8 cellular contexts compared by ENCODE assay signal in the genomic region with DNA sequence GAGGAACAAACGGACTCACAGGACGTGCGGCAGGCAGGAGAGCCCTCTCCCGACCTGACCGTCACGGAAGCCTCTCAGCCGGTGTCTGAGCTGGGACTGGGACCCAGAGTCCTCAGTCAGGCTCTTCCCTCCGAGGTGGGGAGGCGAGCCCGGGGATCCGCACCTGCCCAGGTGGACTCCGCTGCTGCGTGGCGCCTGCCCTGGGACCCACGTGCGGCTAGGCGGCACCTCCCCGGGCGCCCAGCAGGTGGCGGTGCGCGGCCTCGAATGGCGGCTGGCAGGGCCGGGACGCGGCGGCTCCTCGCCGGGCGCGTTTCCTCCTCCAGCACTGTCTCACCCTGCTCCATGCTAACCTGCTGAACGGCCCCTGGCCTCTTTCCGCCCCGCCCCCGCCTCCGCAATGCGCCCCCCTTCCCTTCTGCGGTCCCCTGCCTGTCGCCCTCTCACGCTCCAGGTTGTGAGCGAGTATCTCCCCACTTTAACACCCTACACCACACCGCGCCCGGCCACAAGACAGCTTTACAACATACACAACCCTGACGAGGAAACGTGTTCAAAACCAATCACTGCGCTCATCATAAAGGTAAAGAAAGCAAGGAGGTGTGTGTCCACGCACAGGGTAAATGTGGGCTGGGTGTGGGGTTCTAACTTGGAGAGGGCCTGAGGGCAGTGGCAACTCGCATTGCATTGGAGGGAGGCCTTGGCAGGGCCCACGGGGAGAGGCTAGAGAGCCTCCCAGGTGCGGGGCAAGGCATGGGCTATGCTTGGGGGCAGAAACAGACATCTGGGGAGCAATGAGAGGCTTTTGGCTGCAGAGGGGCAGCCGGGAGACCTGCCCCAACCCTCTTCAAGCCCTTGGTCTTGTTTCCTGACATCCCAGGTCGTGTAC. TPM values are rescaled to one million over a fixed set of nuclear protein-coding genes. Genes with fewer than 3 reads are reported as not detected.
DNase-seq lines count a peak whose midpoint lies in the region; ATAC-seq and TF ChIP-seq lines count a peak whose summit lies in the region.

No MANE protein-coding gene starts in this region.

- no peaks in the 10 kb centered on the region for H3K27me3 ChIP-seq in body of pancreas

- H3K4me1 ChIP-seq in body of pancreas: peaks cover 9% of the 10 kb centered on the region

- TF ChIP-seq POLR2A in body of pancreas (IDR thresholded peaks at IDR 0.05): no peak

- intact Hi-C loops in body of pancreas (cut with DNase I): no loop called here

- H3K36me3 ChIP-seq in body of pancreas (replicated peaks in 1 of 2; ENCODE audit: insufficient read depth in 1 of 2, low read depth in 2 of 2): no peaks in the 10 kb centered on the region

- no peak overlapping the region for H3K4me3 ChIP-seq in body of pancreas

- TF ChIP-seq CTCF in VCaP (conservative IDR thresholded peaks at IDR 0.05) (peak; percentile 68), body of pancreas (IDR thresholded peaks at IDR 0.05) (peak; percentile 74 to 97 (median 88))

- H3K9me3 ChIP-seq in body of pancreas: no peaks in the 10 kb centered on the region

- DNase-seq in DMS 273 (lab: John Stamatoyannopoulos, UW; ENCODE audit: unreplicated experiment): peak; percentile 64
- no peak for DNase-seq in DMS 273 treated with DMSO at 0.1 percent for 48 hours (lab: John Stamatoyannopoulos, UW)
- peak; percentile 62 for DNase-seq in NAMALWA (ENCODE audit: low spot score)
- DNase-seq in body of pancreas: peak; percentile 66 to 83 (median 78)
- DNase-seq in iPS-NIHi7 (ENCODE audit: extremely low spot score): peak; percentile 92
- DNase-seq in stimulated activated CD4-positive, alpha-beta T cell treated with anti-CD3 and anti-CD28 coated beads, Interleukin-15, amount 100 ng/mL, for 24 hours: peak; percentile 84
- no peak for DNase-seq in NCI-H2171 (lab: John Stamatoyannopoulos, UW)

- H3K27ac ChIP-seq in VCaP: peak overlapping the region; percentile 22; the same call in 1 of the 2 replicates
- H3K27ac ChIP-seq in body of pancreas: no peak overlapping the region

- ATAC-seq in body of pancreas: peak; percentile 87

- WGBS in body of pancreas, 2 donors: 20 to 61% methylated on average over 19 to 47 of the region's 54 CpGs

RNA-seq across cellular contexts. Expression of gene ATXN10, which starts 25.9 kb away (rescaled TPM):
- 10 to 100 TPM; 61.6 to 69.8 TPM for total RNA-seq in body of pancreas

Comparison
In these comparisons a context has a peak if more than half of its experiments do, and no peak if none do; other contexts are left out.
1. DNase-seq: peak in DMS 273 (single experiment), NAMALWA (single experiment), body of pancreas (4 of 4), iPS-NIHi7 (single experiment) and stimulated activated CD4-positive, alpha-beta T cell treated with anti-CD3 and anti-CD28 coated beads, Interleukin-15, amount 100 ng/mL, for 24 hours (single experiment); none in DMS 273 treated with DMSO at 0.1 percent for 48 hours (single experiment) and NCI-H2171 (single experiment).